In the genomic region with DNA sequence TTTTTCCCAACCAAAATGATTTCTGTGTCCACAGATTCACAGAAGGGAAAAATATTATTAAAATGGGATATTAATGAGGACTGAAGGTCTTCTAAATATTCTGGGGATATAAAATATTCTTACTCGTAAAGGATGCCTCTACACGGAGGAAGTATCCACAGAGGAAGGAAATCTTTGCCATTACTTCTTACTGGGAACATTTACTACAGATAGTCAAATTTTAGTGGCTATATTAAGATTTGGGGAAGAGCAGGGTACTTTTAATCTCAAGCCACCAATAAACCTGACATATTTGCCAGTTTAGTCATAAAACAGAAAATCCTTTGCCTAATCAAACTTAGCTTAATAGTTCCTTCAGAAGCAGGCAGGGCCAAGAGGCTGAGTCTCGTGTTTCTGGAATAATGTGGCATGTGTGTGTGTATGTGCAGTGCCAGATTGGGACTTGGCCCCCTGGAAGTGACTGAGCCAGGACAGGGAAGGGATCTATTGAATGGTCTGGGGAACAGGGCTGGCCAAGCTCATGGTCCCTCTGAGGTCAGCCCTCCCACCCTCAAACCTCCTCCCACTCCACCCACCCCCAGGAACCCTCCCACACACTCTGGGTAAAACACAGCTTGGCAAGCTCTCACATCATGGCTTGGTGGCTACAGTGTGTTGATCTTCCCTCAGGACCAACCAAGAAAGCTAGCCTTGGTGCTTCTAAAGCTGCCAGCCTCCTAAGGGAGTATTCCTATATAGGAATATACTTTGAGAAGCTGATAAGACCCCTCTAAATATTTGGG, we compare ENCODE assay signal across 1 cellular context.
TF ChIP-seq lines count a peak whose summit lies in the region.

No MANE protein-coding gene starts in this region.

TF ChIP-seq in IMR-90, 13 proteins besides CTCF, POLR2A, EP300 and RAD21:
- TF ChIP-seq BHLHE40 (IDR thresholded peaks at IDR 0.05; ENCODE audit: low read depth, low read length): no peak
- TF ChIP-seq CHD1 (IDR thresholded peaks at IDR 0.05; ENCODE audit: low read depth, low read length): no peak
- TF ChIP-seq MXI1 (IDR thresholded peaks at IDR 0.05; ENCODE audit: borderline replicate concordance, low read depth, low read length): no peak
- TF ChIP-seq RCOR1 (IDR thresholded peaks at IDR 0.05; ENCODE audit: insufficient replicate concordance, low read length): no peak
- TF ChIP-seq, protein P1, sequence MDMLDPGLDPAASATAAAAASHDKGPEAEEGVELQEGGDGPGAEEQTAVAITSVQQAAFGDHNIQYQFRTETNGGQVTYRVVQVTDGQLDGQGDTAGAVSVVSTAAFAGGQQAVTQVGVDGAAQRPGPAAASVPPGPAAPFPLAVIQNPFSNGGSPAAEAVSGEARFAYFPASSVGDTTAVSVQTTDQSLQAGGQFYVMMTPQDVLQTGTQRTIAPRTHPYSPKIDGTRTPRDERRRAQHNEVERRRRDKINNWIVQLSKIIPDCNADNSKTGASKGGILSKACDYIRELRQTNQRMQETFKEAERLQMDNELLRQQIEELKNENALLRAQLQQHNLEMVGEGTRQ (IDR thresholded peaks at IDR 0.05; ENCODE audit: low read depth, low read length): no peak
- TF ChIP-seq RFX5 (IDR thresholded peaks at IDR 0.05; ENCODE audit: low read depth, low read length): no peak
- TF ChIP-seq CEBPB (IDR thresholded peaks at IDR 0.05; ENCODE audit: low read depth, low read length): no peak
- TF ChIP-seq, protein P2, sequence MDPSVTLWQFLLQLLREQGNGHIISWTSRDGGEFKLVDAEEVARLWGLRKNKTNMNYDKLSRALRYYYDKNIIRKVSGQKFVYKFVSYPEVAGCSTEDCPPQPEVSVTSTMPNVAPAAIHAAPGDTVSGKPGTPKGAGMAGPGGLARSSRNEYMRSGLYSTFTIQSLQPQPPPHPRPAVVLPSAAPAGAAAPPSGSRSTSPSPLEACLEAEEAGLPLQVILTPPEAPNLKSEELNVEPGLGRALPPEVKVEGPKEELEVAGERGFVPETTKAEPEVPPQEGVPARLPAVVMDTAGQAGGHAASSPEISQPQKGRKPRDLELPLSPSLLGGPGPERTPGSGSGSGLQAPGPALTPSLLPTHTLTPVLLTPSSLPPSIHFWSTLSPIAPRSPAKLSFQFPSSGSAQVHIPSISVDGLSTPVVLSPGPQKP (IDR thresholded peaks at IDR 0.05; ENCODE audit: borderline replicate concordance, low read depth, low read length): no peak
- TF ChIP-seq NFE2L2 (IDR thresholded peaks at IDR 0.05; ENCODE audit: low read depth, low read length): no peak
- no peak for TF ChIP-seq SMC3 (IDR thresholded peaks at IDR 0.05; ENCODE audit: low read depth, low read length)
- TF ChIP-seq MAFK (IDR thresholded peaks at IDR 0.05; ENCODE audit: low read depth, low read length): no peak
- TF ChIP-seq MAZ (IDR thresholded peaks at IDR 0.05; ENCODE audit: borderline replicate concordance, low read depth, low read length): no peak
- no peak for TF ChIP-seq FOS (IDR thresholded peaks at IDR 0.05; ENCODE audit: low read depth, low read length)
